In genomic region chr1:39514710-39515124, GRCh38 we compare ENCODE assay signal across 11 cellular contexts. TPM values are rescaled to one million over a fixed set of nuclear protein-coding genes. Genes with fewer than 3 reads are reported as not detected.
DNase-seq lines count a peak whose midpoint lies in the region; ATAC-seq and TF ChIP-seq lines count a peak whose summit lies in the region.
"Not testable (repeated sequence)": the region's sequence is repeated elsewhere in the genome, so short reads cannot be mapped to it uniquely, and the experiment has no call there.
"Had no signal": no experiment of that assay in that cellular context is flagged by ENCODE, and none has a peak within 500 bp of the region (broad histone marks: within the 10 kb centered on the region; RNA-seq: fewer than 3 reads in every experiment).

No MANE protein-coding gene starts in this region.

- H3K4me2 ChIP-seq in GM23338: peak overlapping the region; percentile 64; the same call in 1 of the 2 replicates
- H3K4me2 ChIP-seq in PC-3 (ENCODE audit: low read length): not testable (repeated sequence)

- not testable (repeated sequence) for H3K27me3 Mint-ChIP-seq in GM23338 (ENCODE audit: insufficient read depth, low read depth, poor library complexity); activated T-helper 17 cell treated with anti-CD3 and anti-CD28 coated beads, Interleukin-2, amount 50 U/mL, for 72 hours; effector memory CD8-positive, alpha-beta T cell; naive B cell

- H3K4me1 ChIP-seq in GM23338 (ENCODE audit: insufficient read depth); PC-3 (ENCODE audit: insufficient read depth, low read length); right cardiac atrium (ENCODE audit: control insufficient read depth, insufficient read depth, low read length): not testable (repeated sequence)

- H3K27ac Mint-ChIP-seq in GM23338; activated T-helper 17 cell treated with anti-CD3 and anti-CD28 coated beads, Interleukin-2, amount 50 U/mL, for 72 hours; effector memory CD8-positive, alpha-beta T cell; naive B cell: not testable (repeated sequence)

- not testable (repeated sequence) for H3K36me3 Mint-ChIP-seq in GM23338 (ENCODE audit: low read depth); activated T-helper 17 cell treated with anti-CD3 and anti-CD28 coated beads, Interleukin-2, amount 50 U/mL, for 72 hours (ENCODE audit: low read depth); effector memory CD8-positive, alpha-beta T cell (ENCODE audit: insufficient read depth); naive B cell

- not testable (repeated sequence) for H3K4me3 Mint-ChIP-seq in GM23338; activated T-helper 17 cell treated with anti-CD3 and anti-CD28 coated beads, Interleukin-2, amount 50 U/mL, for 72 hours; effector memory CD8-positive, alpha-beta T cell; naive B cell

- not testable (repeated sequence) for H3K9me2 ChIP-seq in GM23338 (ENCODE audit: insufficient read depth); PC-3 (replicated peaks; ENCODE audit: low read length)

- H3F3A ChIP-seq in GM23338 (replicated peaks; ENCODE audit: low read depth); PC-3 (ENCODE audit: low read length, unreplicated experiment): not testable (repeated sequence)

- not testable (repeated sequence) for H2AFZ ChIP-seq in GM23338; PC-3 (ENCODE audit: low read length)

- H3K4me1 Mint-ChIP-seq in GM23338; activated T-helper 17 cell treated with anti-CD3 and anti-CD28 coated beads, Interleukin-2, amount 50 U/mL, for 72 hours; effector memory CD8-positive, alpha-beta T cell (ENCODE audit: low read depth in 2 of 2): not testable (repeated sequence)
- peaks cover 4 to 12% (median 6%) of the 10 kb centered on the region in 3 donors for H3K4me1 Mint-ChIP-seq in naive B cell

- H4K20me1 ChIP-seq in GM23338 (replicated peaks; ENCODE audit: insufficient read depth); PC-3 (ENCODE audit: low read length): not testable (repeated sequence)

- BruUV-seq in PC-3 (replicated peaks; lab: Mats Ljungman, UMichigan): not testable (repeated sequence)

- not testable (repeated sequence) for H3K79me2 ChIP-seq in GM23338 (replicated peaks; ENCODE audit: insufficient read depth); PC-3 (ENCODE audit: low read length)

- DNase-seq in AG10803 (ENCODE audit: low read depth) (peak; percentile 4), right cardiac atrium (peak; percentile 50 to 77 (median 75))
- DNase-seq in GM23338 (ENCODE audit: low spot score); PC-3; effector memory CD8-positive, alpha-beta T cell; naive B cell: not testable (repeated sequence)

- H3K27ac ChIP-seq in GM23338 (ENCODE audit: low read depth); PC-3 (ENCODE audit: low read length); right cardiac atrium (ENCODE audit: low read length); skin epidermis: not testable (repeated sequence)

- H3K27me3 ChIP-seq in GM23338 (ENCODE audit: insufficient read depth): peaks cover 32% of the 10 kb centered on the region
- not testable (repeated sequence) for H3K27me3 ChIP-seq in PC-3 (ENCODE audit: low read length); right cardiac atrium (ENCODE audit: control insufficient read depth, insufficient read depth)

- H3K36me3 ChIP-seq in GM23338 (ENCODE audit: insufficient read depth); PC-3 (ENCODE audit: low read depth, low read length): not testable (repeated sequence)

- H3K4me3 ChIP-seq in AG10803 (ENCODE audit: low read length); PC-3 (ENCODE audit: low read length); right cardiac atrium (ENCODE audit: low read length): not testable (repeated sequence)
- H3K4me3 ChIP-seq in GM23338: peak overlapping the region; percentile 50
- peak overlapping the region in 5 of 7 experiments; percentile 11 to 24 (median 17) for H3K4me3 ChIP-seq in skin epidermis

- 3% methylated on average over 35 of the region's 46 CpGs for WGBS in right cardiac atrium

- not testable (repeated sequence) for H3K9me3 ChIP-seq in PC-3 (ENCODE audit: low read length); right cardiac atrium (ENCODE audit: control insufficient read depth, low read length)

- intact Hi-C loops in PC-3 (cut with micrococcal nuclease); right cardiac atrium (cut with DNase I): not testable (repeated sequence)

- not testable (repeated sequence) for H3K9ac ChIP-seq in PC-3 (ENCODE audit: low read length)

- CTCF ChIA-PET in PC-3 (lab: Charles Lee): not testable (repeated sequence)

- POLR2A ChIA-PET in PC-3 (lab: Charles Lee; ENCODE audit: unreplicated experiment): not testable (repeated sequence)

- TF ChIP-seq CTCF in AG10803 (conservative IDR thresholded peaks at IDR 0.05; ENCODE audit: low read length); GM23338 (conservative IDR thresholded peaks at IDR 0.05; ENCODE audit: low read depth in 2 of 2); PC-3 (conservative IDR thresholded peaks at IDR 0.05; ENCODE audit: low read depth, low read length): not testable (repeated sequence)

- peak; percentile 76 for ATAC-seq in GM23338
- ATAC-seq in PC-3: peak; percentile 30; the same call in 1 of the 2 replicates
- ATAC-seq in activated T-helper 17 cell treated with anti-CD3 and anti-CD28 coated beads, Interleukin-2, amount 50 U/mL, for 72 hours (replicated peaks): peak; percentile 56
- peak; percentile 31 for ATAC-seq in effector memory CD8-positive, alpha-beta T cell (replicated peaks)
- ATAC-seq in right cardiac atrium: peak; percentile 81 to 87
- peak; percentile 53 to 56 for ATAC-seq in naive B cell (ENCODE audit: low read depth in 2 of 2)

- H3K9me3 Mint-ChIP-seq in GM23338; activated T-helper 17 cell treated with anti-CD3 and anti-CD28 coated beads, Interleukin-2, amount 50 U/mL, for 72 hours; effector memory CD8-positive, alpha-beta T cell; naive B cell: not testable (repeated sequence)

RNA-seq across cellular contexts. Expression of gene BMP8A, which starts 23.3 kb away (rescaled TPM):
- total RNA-seq in GM23338 (2014; rRNA removed; shearing (Covaris generic)): 0.63 and 1.3 TPM in 2 replicates
- 0.34 TPM in 1 of 2 replicates, not detected in the other for polyA plus RNA-seq in GM23338 (2016; fragmentation: Nextera tagmentation; extraction: Ambion mirVana)
- total RNA-seq in PC-3 (2014; rRNA removed): 0.11 TPM in 1 of 2 replicates, not detected in the other
- under 1 TPM in 1 of 2 donors, not detected in 1; 0.30 TPM for total RNA-seq in activated T-helper 17 cell treated with anti-CD3 and anti-CD28 coated beads, Interleukin-2, amount 50 U/mL, for 72 hours
- 1 to 10 TPM; 1.6 to 2.5 (median 2.2) TPM for total RNA-seq in right cardiac atrium
- 0.32 TPM for polyA plus RNA-seq in right cardiac atrium
- polyA plus RNA-seq in naive B cell (ENCODE audit: low read depth in 6 of 6): 1 to 10 TPM in 1 of 6 donors, under 1 TPM in 1, not detected in 4; 0.95 to 1.3 TPM
- total RNA-seq: CD4-positive, alpha-beta memory T cell; liver; subcutaneous adipose tissue had no signal
- polyA plus RNA-seq: CD4-positive, alpha-beta memory T cell; liver had no signal

Comparison
In these comparisons a context has a peak if more than half of its experiments do, and no peak if none do; other contexts are left out.
1. ATAC-seq: peak in every context shown above with its lines; median percentile 84 in right cardiac atrium; 76 in GM23338; 56 in activated T-helper 17 cell treated with anti-CD3 and anti-CD28 coated beads, Interleukin-2, amount 50 U/mL, for 72 hours; 54 in naive B cell; 31 in effector memory CD8-positive, alpha-beta T cell; 30 in PC-3.